In the genomic region with DNA sequence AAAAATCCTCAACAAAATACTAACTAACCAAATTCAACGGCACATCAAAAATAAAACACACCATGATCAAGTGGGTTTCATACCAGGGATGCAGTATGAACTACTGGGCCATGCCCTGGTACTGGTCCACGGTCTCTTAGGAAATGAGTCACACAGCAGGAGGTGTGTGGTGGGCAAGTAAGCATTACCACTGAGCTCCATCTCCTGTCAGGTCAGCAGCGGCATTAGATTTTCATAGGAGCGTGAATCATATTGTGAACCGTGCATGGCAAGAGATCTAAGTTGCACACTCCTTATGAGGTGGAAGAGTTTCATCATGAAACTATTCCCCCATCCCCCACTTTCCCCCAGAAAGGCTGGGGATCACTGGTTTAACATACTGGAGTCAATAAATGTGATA, we compare ENCODE assay signal across 26 cellular contexts. TPM values are rescaled to one million over a fixed set of nuclear protein-coding genes. Genes with fewer than 3 reads are reported as not detected.
"Had no signal": no experiment of that assay in that cellular context is flagged by ENCODE, and none has a peak within 500 bp of the region (broad histone marks: within the 10 kb centered on the region; RNA-seq: fewer than 3 reads in every experiment).

No MANE protein-coding gene starts in this region.

- FAIRE-seq: HepG2 had no signal

- H3K4me2 ChIP-seq: PC-9 had no signal

- H3K27me3 ChIP-seq: Peyer's patch, SJCRH30 had no signal

- H3K27ac ChIP-seq: HL-60, PC-9, Peyer's patch, SJCRH30 had no signal

- ATAC-seq: HepG2, Right ventricle myocardium inferior, SK-N-SH treated with all-trans-retinoic acid at 6 μM for 48 hours had no signal

- H3K36me3 ChIP-seq: Peyer's patch, SJCRH30 had no signal

- H3K4me3 ChIP-seq: PC-9, Peyer's patch, SJCRH30 had no signal

- H2AFZ ChIP-seq: PC-9 had no signal

- DNase-seq: IMR-90; Karpas-422; KG1; MM.1S; NCI-H1092 treated with DMSO at 0.1 percent for 48 hours; NCI-H1436; NCI-H187; NCI-H2029; NCI-H2081 treated with DMSO at 0.1 percent for 48 hours; NCI-H2171; NCI-H226; NCI-H446; NCI-H510A; NCI-H524 treated with DMSO at 0.1 percent for 48 hours; NCI-H69; NCI-H774; NK-92 treated with Interleukin-12 subunit alpha and Interleukin-12 subunit beta, amount 100 ng/mL, for 24 hours; PC-9; Peyer's patch; SHP77 treated with DMSO at 0.1 percent for 48 hours; SJCRH30 had no signal

- H3K4me1 ChIP-seq: Peyer's patch had no signal

RNA-seq across cellular contexts. Expression of a gene that starts 6.7 kb away (rescaled TPM):
- total RNA-seq: IMR-90, PC-9, Right ventricle myocardium inferior, RPMI7951 had no signal
